ENCODE assay signal across 8 cellular contexts in genomic region chr1:121511455-121511854, GRCh38.
DNase-seq lines count a peak whose midpoint lies in the region; ATAC-seq, FAIRE-seq and TF ChIP-seq lines count a peak whose summit lies in the region.
"Not testable (repeated sequence)": the region's sequence is repeated elsewhere in the genome, so short reads cannot be mapped to it uniquely, and the experiment has no call there.

No MANE protein-coding gene starts in this region.

- WGBS in hepatocyte (ENCODE audit: low lambda C conversion rate, missing lambda C conversion rate) = 82% methylated on average over 5 of the region's 5 CpGs

- not testable (repeated sequence) for H3K4me1 ChIP-seq in hepatocyte (ENCODE audit: insufficient read depth); upper lobe of right lung

- H3K4me3 ChIP-seq in NB4 (ENCODE audit: low read depth, low read length); bronchial epithelial cell (ENCODE audit: low read depth, low read length); hepatocyte; upper lobe of right lung: not testable (repeated sequence)

- H3K79me2 ChIP-seq in hepatocyte = not testable (repeated sequence)

- H3K27ac Mint-ChIP-seq in activated T-cell treated with anti-CD3 and anti-CD28 coated beads, Interleukin-2, amount 50 U/mL, for 72 hours = not testable (repeated sequence)

- peaks cover 11 to 17% of the 10 kb centered on the region in 2 donors for H3K9me3 Mint-ChIP-seq in activated T-cell treated with anti-CD3 and anti-CD28 coated beads, Interleukin-2, amount 50 U/mL, for 72 hours

- H3K4me2 ChIP-seq in hepatocyte = not testable (repeated sequence)

- H3K27me3 Mint-ChIP-seq in activated T-cell treated with anti-CD3 and anti-CD28 coated beads, Interleukin-2, amount 50 U/mL, for 72 hours (ENCODE audit: low read depth) = not testable (repeated sequence)

- TF ChIP-seq CTCF in NB4 (IDR thresholded peaks at IDR 0.05; ENCODE audit: low read depth, low read length); bronchial epithelial cell (IDR thresholded peaks at IDR 0.05; ENCODE audit: insufficient read depth, low read length, severe bottlenecking); hepatocyte (IDR thresholded peaks at IDR 0.05; ENCODE audit: poor library complexity); upper lobe of right lung (IDR thresholded peaks at IDR 0.05): not testable (repeated sequence)

- TF ChIP-seq POLR2A in NB4 (IDR thresholded peaks at IDR 0.05; ENCODE audit: extremely low read depth, insufficient read length) = not testable (repeated sequence)

- H3K4me3 Mint-ChIP-seq in activated T-cell treated with anti-CD3 and anti-CD28 coated beads, Interleukin-2, amount 50 U/mL, for 72 hours = peak overlapping the region in 1 of 2 donors; percentile 10

- not testable (repeated sequence) for H4K20me1 ChIP-seq in hepatocyte (ENCODE audit: insufficient read depth, poor library complexity, severe bottlenecking)

- DNase-seq in Daoy (ENCODE audit: low read depth) (peak; percentile 79), NB4 (ENCODE audit: low read depth) (peak; percentile 80), SKM-1 (lab: John Stamatoyannopoulos, UW; ENCODE audit: unreplicated experiment) (peak; percentile 34), bronchial epithelial cell (ENCODE audit: low read depth) (peak; percentile 12), hepatocyte (ENCODE audit: low spot score) (peak; percentile 36), renal cortical epithelial cell (ENCODE audit: low read depth) (peak; percentile 81), upper lobe of right lung (peak; percentile 66)
- DNase-seq in activated T-cell treated with anti-CD3 and anti-CD28 coated beads, Interleukin-2, amount 50 U/mL, for 72 hours = peak; percentile 34 to 59

- not testable (repeated sequence) for H3K27me3 ChIP-seq in bronchial epithelial cell (ENCODE audit: control insufficient read depth, insufficient read depth, low read length); hepatocyte; upper lobe of right lung

- ATAC-seq in activated T-cell treated with anti-CD3 and anti-CD28 coated beads, Interleukin-2, amount 50 U/mL, for 72 hours (replicated peaks in 1 of 2) = peak; percentile 61 to 80
- peak; percentile 28 for ATAC-seq in upper lobe of right lung

- peaks cover 19 to 23% of the 10 kb centered on the region in 2 donors for H3K36me3 Mint-ChIP-seq in activated T-cell treated with anti-CD3 and anti-CD28 coated beads, Interleukin-2, amount 50 U/mL, for 72 hours (ENCODE audit: insufficient read depth in 2 of 2)

- H3K9me2 ChIP-seq in hepatocyte (replicated peaks; ENCODE audit: insufficient read depth) = not testable (repeated sequence)

- not testable (repeated sequence) for H3K9me3 ChIP-seq in hepatocyte (ENCODE audit: low read depth); upper lobe of right lung

- H2AFZ ChIP-seq in hepatocyte = not testable (repeated sequence)

- H3K4me1 Mint-ChIP-seq in activated T-cell treated with anti-CD3 and anti-CD28 coated beads, Interleukin-2, amount 50 U/mL, for 72 hours (ENCODE audit: low read depth) = peaks cover 41% of the 10 kb centered on the region

- intact Hi-C loops in upper lobe of right lung (cut with DNase I) = not testable (repeated sequence)

- FAIRE-seq in bronchial epithelial cell (lab: Jason Lieb, UNC) = not testable (repeated sequence)

- peak overlapping the region; percentile 60 for H3K27ac ChIP-seq in hepatocyte
- not testable (repeated sequence) for H3K27ac ChIP-seq in upper lobe of right lung

- H3K36me3 ChIP-seq in bronchial epithelial cell (ENCODE audit: control insufficient read depth, insufficient read depth, low read length); hepatocyte (replicated peaks; ENCODE audit: insufficient read depth, low read depth); upper lobe of right lung: not testable (repeated sequence)

Comparison
In these comparisons a context has a peak if more than half of its experiments do, and no peak if none do; other contexts are left out.
1. DNase-seq: peak in every context shown above with its lines; median percentile 81 in renal cortical epithelial cell; 80 in NB4; 79 in Daoy; 66 in upper lobe of right lung; 46 in activated T-cell treated with anti-CD3 and anti-CD28 coated beads, Interleukin-2, amount 50 U/mL, for 72 hours; 36 in hepatocyte; 34 in SKM-1; 12 in bronchial epithelial cell.